ENCODE assay signal across 8 cellular contexts in genomic region chr2:177165731-177166711, GRCh38. TPM values are rescaled to one million over a fixed set of nuclear protein-coding genes. Genes with fewer than 3 reads are reported as not detected.
DNase-seq lines count a peak whose midpoint lies in the region; ATAC-seq and TF ChIP-seq lines count a peak whose summit lies in the region.

No MANE protein-coding gene starts in this region.

- H3K4me3 ChIP-seq in retinal pigment epithelial cell (ENCODE audit: low read length) = peak overlapping the region; percentile 9

- ATAC-seq in GM21526 (IDR thresholded peaks at IDR 0.05; ENCODE audit: low FRiP score, unreplicated experiment) (peak; percentile 52), GM21528 (IDR thresholded peaks at IDR 0.05; ENCODE audit: low FRiP score, unreplicated experiment) (no peak)
- peak; percentile 81 for ATAC-seq in activated CD8-positive, alpha-beta T cell treated with anti-CD3 and anti-CD28 coated beads for 36 hours

- POLR2A ChIA-PET in activated CD8-positive, alpha-beta T cell treated with anti-CD3 and anti-CD28 coated beads for 36 hours (lab: Charles Lee) = interaction anchor here (0.6 to 4.5 kb wide), 8 partner anchors 33 to 116 kb away, joined by 3 to 35 read pairs (median 4); partner anchors contain the start of genes HNRNPA3 and NFE2L2

- intact Hi-C loops in activated CD8-positive, alpha-beta T cell treated with anti-CD3 and anti-CD28 coated beads for 36 hours (cut with micrococcal nuclease) = loop anchor here (1.0 to 10.0 kb wide), 5 partner anchors 45 to 559 kb away; no protein-coding TSS in a partner anchor
- intact Hi-C loops in head of caudate nucleus (cut with DNase I) = loop anchor here (2.0 to 10.0 kb wide), 4 partner anchors 47 to 559 kb away; partner anchors contain the start of genes HNRNPA3 and NFE2L2

- DNase-seq in GM13976 (ENCODE audit: low spot score) (peak; percentile 59), KBM-7 (peak; percentile 67), head of caudate nucleus (peak in 27 of 42 donors; percentile 17 to 72 (median 41)), retinal pigment epithelial cell (ENCODE audit: low read depth) (peak; percentile 75)
- peak; percentile 55 for DNase-seq in activated CD8-positive, alpha-beta T cell treated with anti-CD3 and anti-CD28 coated beads for 36 hours
- DNase-seq in stimulated activated CD8-positive, alpha-beta memory T cell treated with anti-CD3 and anti-CD28 coated beads, Interleukin-4, amount 100 ng/mL, for 48 hours = no peak

- H3K9me3 Mint-ChIP-seq in activated CD8-positive, alpha-beta T cell treated with anti-CD3 and anti-CD28 coated beads for 36 hours = no peaks in the 10 kb centered on the region

- no peaks in the 10 kb centered on the region for H3K27me3 Mint-ChIP-seq in activated CD8-positive, alpha-beta T cell treated with anti-CD3 and anti-CD28 coated beads for 36 hours

- peak overlapping the region; percentile 85 for H3K27ac Mint-ChIP-seq in activated CD8-positive, alpha-beta T cell treated with anti-CD3 and anti-CD28 coated beads for 36 hours

- H3K4me1 Mint-ChIP-seq in activated CD8-positive, alpha-beta T cell treated with anti-CD3 and anti-CD28 coated beads for 36 hours (ENCODE audit: low read depth) = peaks cover 30% of the 10 kb centered on the region

- H3K36me3 Mint-ChIP-seq in activated CD8-positive, alpha-beta T cell treated with anti-CD3 and anti-CD28 coated beads for 36 hours (ENCODE audit: low read depth) = no peaks in the 10 kb centered on the region

- peak overlapping the region; percentile 64 for H3K4me3 Mint-ChIP-seq in activated CD8-positive, alpha-beta T cell treated with anti-CD3 and anti-CD28 coated beads for 36 hours

- TF ChIP-seq CTCF in GM13976 (IDR thresholded peaks at IDR 0.05; ENCODE audit: borderline replicate concordance, control extremely low read depth, extremely low read depth, insufficient read depth, missing control alignments) = no peak
- TF ChIP-seq CTCF in activated CD8-positive, alpha-beta T cell treated with anti-CD3 and anti-CD28 coated beads for 36 hours (IDR thresholded peaks at IDR 0.05) = no peak
- TF ChIP-seq CTCF in retinal pigment epithelial cell (conservative IDR thresholded peaks at IDR 0.05; ENCODE audit: low read depth, low read length) = no peak

- CTCF ChIA-PET in activated CD8-positive, alpha-beta T cell treated with anti-CD3 and anti-CD28 coated beads for 36 hours (lab: Charles Lee) = interaction anchor here (0.9 to 8.3 kb wide), 42 partner anchors 8 to 598 kb away, joined by 3 to 190 read pairs (median 10); partner anchors contain the start of genes HNRNPA3 and NFE2L2

- in situ Hi-C loops in GM13976 (cut with MboI; ENCODE audit: low sequenced_read_pairs, unreplicated experiment) = loop anchor here (5.0 to 25.0 kb wide), 2 partner anchors 166 to 571 kb away; no protein-coding TSS in a partner anchor
- in situ Hi-C loops in KBM-7 (cut with MboI; ENCODE audit: low pct_unique_long_range_greater_than_20kb, low sequenced_read_pairs) = loop anchor here (10.0 to 25.0 kb wide), 2 partner anchors 159 to 571 kb away; no protein-coding TSS in a partner anchor

RNA-seq across cellular contexts. Expression of gene HNRNPA3, which starts 46.6 kb away (rescaled TPM):
- total RNA-seq in activated CD8-positive, alpha-beta T cell treated with anti-CD3 and anti-CD28 coated beads for 36 hours = 100 to 1,000 TPM; 292 to 308 TPM
